20 cellular contexts compared by ENCODE assay signal in the genomic region with DNA sequence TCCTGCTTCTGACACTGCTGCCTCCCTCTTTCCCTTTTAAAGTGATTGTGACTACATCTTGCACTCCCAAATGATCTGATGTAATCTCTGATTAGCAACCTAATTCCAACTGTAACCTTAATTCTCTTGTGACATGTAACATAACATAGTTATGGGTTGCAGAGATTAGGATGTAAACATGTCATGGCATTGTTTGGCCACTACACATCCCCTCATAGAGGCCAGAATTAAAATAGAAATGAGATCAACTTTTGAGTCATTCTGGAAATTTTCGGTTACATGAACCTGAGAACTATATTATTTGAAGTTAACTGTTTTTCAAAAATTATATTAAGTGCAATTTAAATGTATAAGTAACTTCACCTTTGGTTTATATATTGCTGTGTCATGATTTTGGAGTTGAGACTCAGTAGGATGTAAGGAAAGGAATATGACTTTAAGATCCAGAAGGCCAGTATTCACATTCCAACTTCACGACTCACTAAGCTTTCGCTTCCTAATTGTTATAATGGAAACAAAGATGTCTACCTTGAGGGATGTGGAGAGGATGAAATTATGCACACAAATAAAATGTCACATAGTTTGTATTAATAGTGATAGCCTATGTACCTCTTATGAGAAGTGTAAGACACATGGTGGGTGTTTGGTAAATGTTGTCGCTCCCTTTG.
DNase-seq lines count a peak whose midpoint lies in the region; ATAC-seq lines count a peak whose summit lies in the region.
"Had no signal": no experiment of that assay in that cellular context is flagged by ENCODE, and none has a peak within 500 bp of the region (broad histone marks: within the 10 kb centered on the region; RNA-seq: fewer than 3 reads in every experiment).

No MANE protein-coding gene starts in this region.

- H3K27me3 ChIP-seq in mesendoderm (ENCODE audit: insufficient read depth, low read length, poor library complexity) = no peaks in the 10 kb centered on the region
- H3K27me3 ChIP-seq: BE2C had no signal

- H3K36me3 ChIP-seq in mesendoderm (ENCODE audit: control insufficient read depth, insufficient read depth, low read length) = no peaks in the 10 kb centered on the region
- H3K36me3 ChIP-seq: BE2C had no signal

- no peaks in the 10 kb centered on the region for H3K4me1 Mint-ChIP-seq in activated T-cell treated with anti-CD3 and anti-CD28 coated beads, Interleukin-2, amount 50 U/mL, for 72 hours (ENCODE audit: low read depth)

- H3K4me1 ChIP-seq in mesendoderm (ENCODE audit: control insufficient read depth, low read depth, low read length) = no peaks in the 10 kb centered on the region
- H3K4me1 ChIP-seq: BE2C had no signal

- ATAC-seq in activated T-cell treated with anti-CD3 and anti-CD28 coated beads, Interleukin-2, amount 50 U/mL, for 72 hours (replicated peaks in 1 of 2) = no peak
- ATAC-seq: CD8-positive, alpha-beta T cell; PC-3 had no signal

- in situ Hi-C loops in Caki2 (cut with HindIII; ENCODE audit: low pct_unique_long_range_greater_than_20kb, low sequenced_read_pairs) = no loop called here

- no peaks in the 10 kb centered on the region for H3K27me3 Mint-ChIP-seq in activated T-cell treated with anti-CD3 and anti-CD28 coated beads, Interleukin-2, amount 50 U/mL, for 72 hours (ENCODE audit: low read depth)

- H3K9me3 Mint-ChIP-seq in activated T-cell treated with anti-CD3 and anti-CD28 coated beads, Interleukin-2, amount 50 U/mL, for 72 hours = no peaks in the 10 kb centered on the region
- H3K9me3 Mint-ChIP-seq: CD8-positive, alpha-beta T cell had no signal

- H3K36me3 Mint-ChIP-seq in activated T-cell treated with anti-CD3 and anti-CD28 coated beads, Interleukin-2, amount 50 U/mL, for 72 hours (ENCODE audit: insufficient read depth in 2 of 2) = no peaks in the 10 kb centered on the region
- H3K36me3 Mint-ChIP-seq: CD8-positive, alpha-beta T cell had no signal

- no peak overlapping the region for H3K4me3 ChIP-seq in mesendoderm (ENCODE audit: low read length)
- H3K4me3 ChIP-seq: SK-N-MC had no signal

- H3K4me3 Mint-ChIP-seq in activated T-cell treated with anti-CD3 and anti-CD28 coated beads, Interleukin-2, amount 50 U/mL, for 72 hours = no peak overlapping the region
- H3K4me3 Mint-ChIP-seq: CD8-positive, alpha-beta T cell; HFFc6 had no signal

- DNase-seq in Caki2 (ENCODE audit: low read depth) (peak; percentile 16), HS-5 (ENCODE audit: low read depth) (peak; percentile 35), astrocyte of the hippocampus (ENCODE audit: low read depth, low spot score) (peak; percentile 36), mesendoderm (peak; percentile 18), NCI-H187 treated with DMSO at 0.1 percent for 48 hours (lab: John Stamatoyannopoulos, UW) (no peak), NCI-H1436 (lab: John Stamatoyannopoulos, UW) (no peak), cerebellar nuclear complex (lab: John Stamatoyannopoulos, UW) (no peak)
- no peak for DNase-seq in activated T-cell treated with anti-CD3 and anti-CD28 coated beads, Interleukin-2, amount 50 U/mL, for 72 hours
- DNase-seq: BE2C; CD8-positive, alpha-beta T cell; GF-D8; GOT3; HFFc6; Kasumi-1; NCI-H1417; NCI-H2081; NCI-H345; NCI-H69; PC-3 had no signal

- H4K5ac ChIP-seq in mesendoderm (ENCODE audit: low read length) = no peak overlapping the region

- H2AK5ac ChIP-seq in mesendoderm (ENCODE audit: low read length) = no peak overlapping the region

- H2BK15ac ChIP-seq in mesendoderm (replicated peaks; ENCODE audit: low read depth) = no peak overlapping the region

- no peak overlapping the region for H3K27ac ChIP-seq in mesendoderm (ENCODE audit: low read depth, low read length)
- H3K27ac ChIP-seq: SK-N-MC had no signal

- H3K4me2 ChIP-seq in mesendoderm (ENCODE audit: low read length) = no peak overlapping the region

- no peak overlapping the region for H3K4ac ChIP-seq in mesendoderm (ENCODE audit: low read depth, low read length)

- no peak overlapping the region for H3K27ac Mint-ChIP-seq in activated T-cell treated with anti-CD3 and anti-CD28 coated beads, Interleukin-2, amount 50 U/mL, for 72 hours
- H3K27ac Mint-ChIP-seq: CD8-positive, alpha-beta T cell; HFFc6 had no signal

- WGBS in mesendoderm (ENCODE audit: extremely low coverage, insufficient coverage, low lambda C conversion rate) = no CpG with 5 or more reads among the region's 4 CpGs

- H3K9ac ChIP-seq in mesendoderm (ENCODE audit: low read length) = no peak overlapping the region

- no peak overlapping the region for H2BK120ac ChIP-seq in mesendoderm (ENCODE audit: low read depth, low read length)

- no peak overlapping the region for H3K18ac ChIP-seq in mesendoderm (ENCODE audit: low read length)

- H3K56ac ChIP-seq in mesendoderm (ENCODE audit: low read length) = no peak overlapping the region

- H2BK5ac ChIP-seq in mesendoderm (ENCODE audit: low read length) = no peak overlapping the region

- no peaks in the 10 kb centered on the region for H3K79me2 ChIP-seq in mesendoderm (ENCODE audit: control insufficient read depth, insufficient read depth, low read length)

- H3K79me1 ChIP-seq in mesendoderm (ENCODE audit: low read length) = no peaks in the 10 kb centered on the region

- no peak overlapping the region for H4K8ac ChIP-seq in mesendoderm (ENCODE audit: low read depth, low read length)

- H3K23ac ChIP-seq in mesendoderm (ENCODE audit: low read length) = no peak overlapping the region

Comparison
In these comparisons a context has a peak if more than half of its experiments do, and no peak if none do; other contexts are left out.
1. DNase-seq: peak in Caki2 (single experiment), HS-5 (single experiment), astrocyte of the hippocampus (single experiment) and mesendoderm (single experiment); none in activated T-cell treated with anti-CD3 and anti-CD28 coated beads, Interleukin-2, amount 50 U/mL, for 72 hours (0 of 2), NCI-H187 treated with DMSO at 0.1 percent for 48 hours (single experiment), NCI-H1436 (single experiment) and cerebellar nuclear complex (0 of 2).